In the genomic region with DNA sequence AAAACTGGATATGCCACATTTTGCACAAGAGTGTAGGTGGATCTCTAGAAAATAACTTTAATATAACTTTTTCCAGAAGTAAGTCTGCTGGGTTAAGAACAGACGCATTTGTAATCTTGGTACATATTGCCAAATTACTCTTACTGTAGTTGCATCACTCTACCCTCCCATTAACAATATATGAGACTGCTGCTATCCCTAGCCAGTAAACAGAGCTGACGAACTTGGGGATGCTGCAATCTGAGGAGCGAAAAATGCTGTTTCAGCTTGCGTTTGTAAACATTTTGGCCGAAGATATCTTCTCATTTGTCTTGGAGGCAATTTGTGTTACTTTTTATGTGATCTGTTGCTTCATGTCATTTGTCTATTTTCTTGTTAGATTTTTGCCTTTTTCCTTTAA, we compare ENCODE assay signal across 1 cellular context.
TF ChIP-seq lines count a peak whose summit lies in the region.

No MANE protein-coding gene starts in this region.

TF ChIP-seq in GM23338, 12 proteins besides CTCF, POLR2A, EP300 and RAD21 (continued from another document):
- TF ChIP-seq ZNF462 (CRISPR knock-in tag; IDR thresholded peaks at IDR 0.05) (no peak), EZH2phosphoT487 (IDR thresholded peaks at IDR 0.05; ENCODE audit: unreplicated experiment) (no peak), EZH2 (IDR thresholded peaks at IDR 0.05; ENCODE audit: low read depth, unreplicated experiment) (no peak), JUNB (IDR thresholded peaks at IDR 0.05; ENCODE audit: unreplicated experiment) (no peak), STAT1 (IDR thresholded peaks at IDR 0.05; ENCODE audit: unreplicated experiment) (no peak)
